Comparison of ENCODE assay signal across 18 cellular contexts in the genomic region with DNA sequence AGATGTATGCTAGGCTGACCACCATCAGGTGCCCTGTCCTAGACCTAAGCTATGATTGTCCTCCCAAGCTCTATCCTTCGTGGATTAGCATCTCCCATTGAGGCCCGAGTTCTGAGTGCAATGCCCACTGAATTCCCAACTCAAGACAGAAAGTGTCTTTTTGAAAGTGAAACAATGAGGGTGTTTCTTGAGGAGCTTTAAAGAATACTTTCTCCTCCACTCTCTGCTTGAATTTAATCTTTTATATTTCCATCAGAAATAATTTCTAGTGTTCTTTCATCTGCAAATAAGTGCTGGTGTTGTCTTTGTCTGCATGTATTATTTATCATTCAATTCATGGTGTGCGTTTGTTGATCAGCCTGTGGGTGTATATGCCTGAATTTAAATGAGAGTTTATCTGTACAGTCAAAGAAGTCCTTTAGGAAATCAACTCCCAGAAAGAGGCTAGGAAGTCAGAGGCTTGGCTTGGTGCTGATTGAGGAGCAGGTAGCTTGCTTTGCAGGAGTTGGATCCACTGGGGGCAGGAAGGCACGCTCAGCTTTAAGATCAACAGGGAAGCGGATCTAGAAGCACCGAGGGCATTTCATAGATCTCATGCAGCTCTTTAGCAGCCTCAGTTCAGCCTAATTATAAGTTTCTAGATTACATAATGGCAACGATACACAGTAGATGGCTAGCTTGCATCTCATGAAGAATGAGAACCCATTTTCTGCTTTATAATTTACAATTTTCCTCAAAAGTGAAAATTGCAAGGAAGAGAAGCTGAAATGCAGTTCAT. TPM values are rescaled to one million over a fixed set of nuclear protein-coding genes. Genes with fewer than 3 reads are reported as not detected.
A peak's percentile ranks its signal among the peaks of the same experiment; 100 is the strongest.
DNase-seq lines count a peak whose midpoint lies in the region; ATAC-seq, FAIRE-seq and TF ChIP-seq lines count a peak whose summit lies in the region.
"Had no signal": no experiment of that assay in that cellular context is flagged by ENCODE, and none has a peak within 500 bp of the region (broad histone marks: within the 10 kb centered on the region; RNA-seq: fewer than 3 reads in every experiment).

No MANE protein-coding gene starts in this region.

- peaks cover 51% of the 10 kb centered on the region for H3K4me1 Mint-ChIP-seq in activated CD8-positive, alpha-beta T cell treated with anti-CD3 and anti-CD28 coated beads for 36 hours (ENCODE audit: low read depth)
- H3K4me1 Mint-ChIP-seq in activated CD8-positive, alpha-beta T cell treated with anti-CD3 and anti-CD28 coated beads, Interleukin-2, amount 10 ng/mL, durations not matched to agents 7 days and 5 days (ENCODE audit: low read depth): peaks cover 11% of the 10 kb centered on the region
- no peaks in the 10 kb centered on the region for H3K4me1 Mint-ChIP-seq in glutamatergic neuron (ENCODE audit: low read depth, unreplicated experiment)

- WGBS in HepG2 (ENCODE audit: low lambda C conversion rate): 20% methylated on average over 7 of the region's 7 CpGs
- WGBS in suprapubic skin: 70% methylated on average over 7 of the region's 7 CpGs

- TF ChIP-seq EP300 in HepG2 (IDR thresholded peaks at IDR 0.05; ENCODE audit: low read depth in 2 of 2, low read length in 2 of 2): no peak
- no peak for TF ChIP-seq EP300 in HepG2 (CRISPR knock-in tag; IDR thresholded peaks at IDR 0.05; ENCODE audit: borderline replicate concordance)
- TF ChIP-seq EP300 in suprapubic skin (IDR thresholded peaks at IDR 0.05): no peak

- no peaks in the 10 kb centered on the region for H3K36me3 Mint-ChIP-seq in activated CD8-positive, alpha-beta T cell treated with anti-CD3 and anti-CD28 coated beads for 36 hours (ENCODE audit: low read depth)
- H3K36me3 Mint-ChIP-seq in activated CD8-positive, alpha-beta T cell treated with anti-CD3 and anti-CD28 coated beads, Interleukin-2, amount 10 ng/mL, durations not matched to agents 7 days and 5 days (ENCODE audit: low read depth): no peaks in the 10 kb centered on the region
- no peaks in the 10 kb centered on the region for H3K36me3 Mint-ChIP-seq in glutamatergic neuron (ENCODE audit: unreplicated experiment)
- H3K36me3 Mint-ChIP-seq: activated naive CD8-positive, alpha-beta T cell treated with anti-CD3 and anti-CD28 coated beads, Interleukin-2, amount 10 ng/mL, durations not matched to agents 7 days and 5 days had no signal

- CTCF ChIA-PET in activated CD8-positive, alpha-beta T cell treated with anti-CD3 and anti-CD28 coated beads for 36 hours (lab: Charles Lee): interaction anchor here (0.6 to 5.1 kb wide), 12 partner anchors 9 to 44 kb away, joined by 3 to 59 read pairs (median 4); no protein-coding TSS in a partner anchor
- CTCF ChIA-PET in activated CD8-positive, alpha-beta T cell treated with anti-CD3 and anti-CD28 coated beads, Interleukin-2, amount 10 ng/mL, durations not matched to agents 7 days and 5 days (lab: Charles Lee): interaction anchor here (0.8 to 5.3 kb wide), 12 partner anchors 10 to 759 kb away, joined by 3 to 61 read pairs (median 4); a partner anchor contains a TSS
- CTCF ChIA-PET in HepG2 (lab: Yijun Ruan, JAX; ENCODE audit: low intra/inter-chr PET ratio, low total read pairs): no interaction called here

- BruUV-seq in HepG2 (replicated peaks; lab: Mats Ljungman, UMichigan): no TSS peak

- TF ChIP-seq POLR2A in HepG2 (IDR thresholded peaks at IDR 0.05; ENCODE audit: insufficient read depth in 1 of 2, low read depth in 2 of 2, low read length in 2 of 2) (no peak), suprapubic skin (IDR thresholded peaks at IDR 0.05) (no peak)

- no peak for ATAC-seq in activated CD8-positive, alpha-beta T cell treated with anti-CD3 and anti-CD28 coated beads for 36 hours
- ATAC-seq in activated CD8-positive, alpha-beta T cell treated with anti-CD3 and anti-CD28 coated beads, Interleukin-2, amount 10 ng/mL, durations not matched to agents 7 days and 5 days: no peak
- ATAC-seq in HepG2 (peak; percentile 59), HG03135 (IDR thresholded peaks at IDR 0.05; ENCODE audit: unreplicated experiment) (no peak)

- no peaks in the 10 kb centered on the region for H3K27me3 Mint-ChIP-seq in activated CD8-positive, alpha-beta T cell treated with anti-CD3 and anti-CD28 coated beads for 36 hours
- H3K27me3 Mint-ChIP-seq in activated CD8-positive, alpha-beta T cell treated with anti-CD3 and anti-CD28 coated beads, Interleukin-2, amount 10 ng/mL, durations not matched to agents 7 days and 5 days (ENCODE audit: low read depth): no peaks in the 10 kb centered on the region
- H3K27me3 Mint-ChIP-seq in glutamatergic neuron (ENCODE audit: unreplicated experiment): peaks cover 3% of the 10 kb centered on the region
- H3K27me3 Mint-ChIP-seq: activated naive CD8-positive, alpha-beta T cell treated with anti-CD3 and anti-CD28 coated beads, Interleukin-2, amount 10 ng/mL, durations not matched to agents 7 days and 5 days had no signal

- H3K27me3 ChIP-seq in HepG2 (ENCODE audit: control insufficient read depth in 1 of 2, insufficient read depth in 2 of 2, low read length in 2 of 2) (peaks cover 2 to 8% of the 10 kb centered on the region in 2 experiments; a peak in 2 of 5 replicates), suprapubic skin (no peaks in the 10 kb centered on the region)
- H3K27me3 ChIP-seq: ovary, SJSA1 had no signal

- no peak for TF ChIP-seq RAD21 in HepG2 (CRISPR knock-in tag; IDR thresholded peaks at IDR 0.05)

- in situ Hi-C loops in HepG2 (cut with HindIII; ENCODE audit: extremely low pct_ligation_motif_present, low pct_unique_long_range_greater_than_20kb): no loop called here

- H3K27ac ChIP-seq in HepG2 (ENCODE audit: extremely low read length, insufficient read depth, low read length): peak overlapping the region; percentile 64
- H3K27ac ChIP-seq in suprapubic skin: peak overlapping the region; percentile 56
- H3K27ac ChIP-seq: ovary had no signal

- H3K4me3 Mint-ChIP-seq in activated CD8-positive, alpha-beta T cell treated with anti-CD3 and anti-CD28 coated beads for 36 hours: peak overlapping the region; percentile 22
- no peak overlapping the region for H3K4me3 Mint-ChIP-seq in activated CD8-positive, alpha-beta T cell treated with anti-CD3 and anti-CD28 coated beads, Interleukin-2, amount 10 ng/mL, durations not matched to agents 7 days and 5 days
- no peak overlapping the region for H3K4me3 Mint-ChIP-seq in glutamatergic neuron (ENCODE audit: unreplicated experiment)
- H3K4me3 Mint-ChIP-seq: activated naive CD8-positive, alpha-beta T cell treated with anti-CD3 and anti-CD28 coated beads, Interleukin-2, amount 10 ng/mL, durations not matched to agents 7 days and 5 days had no signal

- peak overlapping the region in 2 of 3 experiments; percentile 20 to 44; a peak in 3 of 6 replicates for H3K4me3 ChIP-seq in HepG2 (replicated peaks in 1 of 3; ENCODE audit: insufficient read depth in 1 of 3, low read depth in 2 of 3, low read length in 3 of 3)
- H3K4me3 ChIP-seq in suprapubic skin: no peak overlapping the region
- H3K4me3 ChIP-seq: ovary, SJSA1 had no signal

- peaks cover 32% of the 10 kb centered on the region for H3K4me1 ChIP-seq in HepG2 (ENCODE audit: insufficient read depth, low read length)
- H3K4me1 ChIP-seq in suprapubic skin: peaks cover 44% of the 10 kb centered on the region

- no peaks in the 10 kb centered on the region for H3K79me2 ChIP-seq in HepG2 (ENCODE audit: insufficient read depth, low read length)

- peak overlapping the region; percentile 43; the same call in 1 of the 2 replicates for H3K9ac ChIP-seq in HepG2 (ENCODE audit: insufficient read depth, low read depth, low read length)

- H4K20me1 ChIP-seq in HepG2 (ENCODE audit: insufficient read depth, low read length): no peaks in the 10 kb centered on the region

- intact Hi-C loops in activated CD8-positive, alpha-beta T cell treated with anti-CD3 and anti-CD28 coated beads for 36 hours (cut with micrococcal nuclease): loop anchor here (2.0 kb wide), 1 partner anchor 17 kb away; no protein-coding TSS in a partner anchor
- intact Hi-C loops in HepG2 (cut with micrococcal nuclease; ENCODE audit: unreplicated experiment): loop anchor here (1.0 kb wide), 1 partner anchor 11 kb away; no protein-coding TSS in a partner anchor

- no peak for DNase-seq in activated CD8-positive, alpha-beta T cell treated with anti-CD3 and anti-CD28 coated beads for 36 hours
- DNase-seq in activated CD8-positive, alpha-beta T cell treated with anti-CD3 and anti-CD28 coated beads, Interleukin-2, amount 10 ng/mL, durations not matched to agents 7 days and 5 days: no peak
- DNase-seq in NCI-H69 (lab: John Stamatoyannopoulos, UW): peak; percentile 54
- no peak for DNase-seq in HepG2 (ENCODE audit: low spot score)
- DNase-seq in suprapubic skin (ENCODE audit: low spot score in 2 of 2): no peak
- DNase-seq in MV-4-11 (lab: John Stamatoyannopoulos, UW): no peak
- DNase-seq in glutamatergic neuron: no peak
- DNase-seq: activated naive CD8-positive, alpha-beta T cell treated with anti-CD3 and anti-CD28 coated beads, Interleukin-2, amount 10 ng/mL, durations not matched to agents 7 days and 5 days; DMS153; KG1; NCI-H1048 had no signal

- POLR2A ChIA-PET in activated CD8-positive, alpha-beta T cell treated with anti-CD3 and anti-CD28 coated beads for 36 hours (lab: Charles Lee): interaction anchor here (0.7 to 2.4 kb wide), 8 partner anchors 10 to 283 kb away, joined by 3 to 16 read pairs (median 4); no protein-coding TSS in a partner anchor
- POLR2A ChIA-PET in activated CD8-positive, alpha-beta T cell treated with anti-CD3 and anti-CD28 coated beads, Interleukin-2, amount 10 ng/mL, durations not matched to agents 7 days and 5 days (lab: Charles Lee): interaction anchor here (1.0 to 1.3 kb wide), 2 partner anchors 9 to 24 kb away, joined by 3 to 4 read pairs; no protein-coding TSS in a partner anchor
- POLR2A ChIA-PET in HepG2 (lab: Yijun Ruan, JAX): no interaction called here

- no peaks in the 10 kb centered on the region for H3K9me3 ChIP-seq in HepG2 (ENCODE audit: low read length)
- H3K9me3 ChIP-seq in suprapubic skin: no peaks in the 10 kb centered on the region
- H3K9me3 ChIP-seq: ovary, SJSA1, thoracic aorta had no signal

- peak overlapping the region; percentile 78 for H3K4me2 ChIP-seq in HepG2 (ENCODE audit: low read depth, low read length)

- H3K36me3 ChIP-seq in HepG2 (replicated peaks in 1 of 2; ENCODE audit: control insufficient read depth in 1 of 2, insufficient read depth in 2 of 2, low read length in 2 of 2): no peaks in the 10 kb centered on the region
- no peaks in the 10 kb centered on the region for H3K36me3 ChIP-seq in suprapubic skin
- H3K36me3 ChIP-seq: ovary, SJSA1, thoracic aorta had no signal

- H3K9me3 Mint-ChIP-seq in activated CD8-positive, alpha-beta T cell treated with anti-CD3 and anti-CD28 coated beads for 36 hours: peaks cover under 1% of the 10 kb centered on the region
- H3K9me3 Mint-ChIP-seq in activated CD8-positive, alpha-beta T cell treated with anti-CD3 and anti-CD28 coated beads, Interleukin-2, amount 10 ng/mL, durations not matched to agents 7 days and 5 days (ENCODE audit: insufficient read depth): no peaks in the 10 kb centered on the region
- no peaks in the 10 kb centered on the region for H3K9me3 Mint-ChIP-seq in glutamatergic neuron (ENCODE audit: unreplicated experiment)
- H3K9me3 Mint-ChIP-seq: activated naive CD8-positive, alpha-beta T cell treated with anti-CD3 and anti-CD28 coated beads, Interleukin-2, amount 10 ng/mL, durations not matched to agents 7 days and 5 days had no signal

- peak overlapping the region; percentile 86 for H3K27ac Mint-ChIP-seq in activated CD8-positive, alpha-beta T cell treated with anti-CD3 and anti-CD28 coated beads for 36 hours
- H3K27ac Mint-ChIP-seq in activated CD8-positive, alpha-beta T cell treated with anti-CD3 and anti-CD28 coated beads, Interleukin-2, amount 10 ng/mL, durations not matched to agents 7 days and 5 days: no peak overlapping the region
- H3K27ac Mint-ChIP-seq in glutamatergic neuron (ENCODE audit: unreplicated experiment): no peak overlapping the region
- H3K27ac Mint-ChIP-seq: activated naive CD8-positive, alpha-beta T cell treated with anti-CD3 and anti-CD28 coated beads, Interleukin-2, amount 10 ng/mL, durations not matched to agents 7 days and 5 days had no signal

- no peak for TF ChIP-seq CTCF in activated CD8-positive, alpha-beta T cell treated with anti-CD3 and anti-CD28 coated beads for 36 hours (IDR thresholded peaks at IDR 0.05)
- TF ChIP-seq CTCF in HepG2 (CRISPR knock-in tag; IDR thresholded peaks at IDR 0.05): no peak
- TF ChIP-seq CTCF in suprapubic skin (IDR thresholded peaks at IDR 0.05): no peak
- no peak for TF ChIP-seq CTCF in glutamatergic neuron (IDR thresholded peaks at IDR 0.05; ENCODE audit: partially characterized antibody, unreplicated experiment)

- H2AFZ ChIP-seq in HepG2 (ENCODE audit: low read length): no peak overlapping the region

- no peak for FAIRE-seq in HepG2 (lab: Jason Lieb, UNC)

RNA-seq across cellular contexts. Expression of gene CCN6, which starts 36.0 kb away (rescaled TPM):
- total RNA-seq in activated CD8-positive, alpha-beta T cell treated with anti-CD3 and anti-CD28 coated beads for 36 hours: not detected
- not detected for total RNA-seq in activated CD8-positive, alpha-beta T cell treated with anti-CD3 and anti-CD28 coated beads, Interleukin-2, amount 10 ng/mL, durations not matched to agents 7 days and 5 days
- total RNA-seq in HepG2 (2016; rRNA removed; fragmentation: Illumina TruSeq; extraction: Trizol) (not detected in 2 replicates), suprapubic skin (1 to 10 TPM in 2 of 4 donors, under 1 TPM in 1, not detected in 1; 0.25 to 7.6 (median 1.0) TPM), glutamatergic neuron (ENCODE audit: unreplicated experiment) (not detected)
- not detected in 2 replicates for total RNA-seq in HepG2 (2016; cell fraction: cytosol; rRNA removed; fragmentation: Illumina TruSeq; extraction: Trizol; ENCODE audit: low read depth)
- total RNA-seq in HepG2 (2016; cell fraction: insoluble cytoplasmic fraction; rRNA removed; fragmentation: Illumina TruSeq; extraction: Trizol): not detected in 2 replicates
- total RNA-seq in HepG2 (2016; cell fraction: membrane; rRNA removed; fragmentation: Illumina TruSeq; extraction: Trizol): not detected in 2 replicates
- total RNA-seq in HepG2 (2016; cell fraction: nucleus; rRNA removed; fragmentation: Illumina TruSeq; extraction: Trizol): not detected in 2 replicates
- polyA plus RNA-seq in HepG2 (2011; rRNA removed): 0.10 TPM in 1 of 2 replicates, not detected in the other
- 0.10 and 0.21 TPM in 2 replicates for polyA plus RNA-seq in HepG2 (2011; cell fraction: cytosol; rRNA removed)
- 0.17 TPM in 1 of 2 replicates, not detected in the other for polyA plus RNA-seq in HepG2 (2011; cell fraction: nucleus; rRNA removed)
- 0.11 and 0.17 TPM in 2 replicates for polyA plus RNA-seq in HepG2 (2012)
- polyA plus RNA-seq in HepG2 (2016; cell fraction: cytosol; fragmentation: Illumina TruSeq; extraction: Trizol; ENCODE audit: low read depth): not detected in 2 replicates
- not detected in 2 replicates for polyA plus RNA-seq in HepG2 (2016; cell fraction: insoluble cytoplasmic fraction; fragmentation: Illumina TruSeq; extraction: Trizol; ENCODE audit: low read depth)
- not detected in 2 replicates for polyA plus RNA-seq in HepG2 (2016; cell fraction: membrane; fragmentation: Illumina TruSeq; extraction: Trizol; ENCODE audit: low read depth)
- polyA plus RNA-seq in HepG2 (2016; cell fraction: nucleus; fragmentation: Illumina TruSeq; extraction: Trizol; ENCODE audit: insufficient read depth, low read depth): not detected in 2 replicates
- not detected in 2 replicates for polyA minus RNA-seq in HepG2 (2011; rRNA and poly(A)+ RNA removed; ENCODE audit: low replicate concordance)
- not detected in 2 replicates for polyA minus RNA-seq in HepG2 (2011; cell fraction: cytosol; rRNA and poly(A)+ RNA removed)
- polyA minus RNA-seq in HepG2 (2011; cell fraction: nucleus; rRNA and poly(A)+ RNA removed): not detected in 2 replicates
- total RNA-seq: A673; activated naive CD8-positive, alpha-beta T cell treated with anti-CD3 and anti-CD28 coated beads, Interleukin-2, amount 10 ng/mL, durations not matched to agents 7 days and 5 days; dermis microvascular lymphatic vessel endothelial cell; SJSA1; skeletal muscle tissue; thoracic aorta had no signal
- polyA plus RNA-seq: ovary had no signal
